ENCODE assay signal across 1 cellular context in genomic region chr2:31812051-31812798, GRCh38.
TF ChIP-seq lines count a peak whose summit lies in the region.

No MANE protein-coding gene starts in this region.

TF ChIP-seq in HepG2, 621 proteins besides CTCF, POLR2A, EP300 and RAD21 (continued from another document and continues in another):
- no peak for TF ChIP-seq ZNF687 (CRISPR knock-in tag; IDR thresholded peaks at IDR 0.05)
- peak; percentile 86 for TF ChIP-seq FOSL1 (CRISPR knock-in tag; IDR thresholded peaks at IDR 0.05; ENCODE audit: borderline replicate concordance)
- TF ChIP-seq CSRNP1 (CRISPR knock-in tag; IDR thresholded peaks at IDR 0.05): no peak; the same call in 1 of the 2 replicates
- TF ChIP-seq ZNF770 (CRISPR knock-in tag; IDR thresholded peaks at IDR 0.05): no peak
- no peak for TF ChIP-seq RARG (CRISPR knock-in tag; IDR thresholded peaks at IDR 0.05; ENCODE audit: low read depth)
- TF ChIP-seq MEF2D (CRISPR knock-in tag; IDR thresholded peaks at IDR 0.05): peak; percentile 26; the same call in 1 of the 2 replicates
- no peak for TF ChIP-seq PAWR (CRISPR knock-in tag; IDR thresholded peaks at IDR 0.05; ENCODE audit: borderline replicate concordance)
- TF ChIP-seq IKZF1 (IDR thresholded peaks at IDR 0.05): no peak
- TF ChIP-seq NR3C1 (CRISPR knock-in tag; IDR thresholded peaks at IDR 0.05): no peak
- no peak for TF ChIP-seq GLI4 (CRISPR knock-in tag; IDR thresholded peaks at IDR 0.05; ENCODE audit: borderline replicate concordance)
- peak; percentile 93 for TF ChIP-seq FOXO1 (CRISPR knock-in tag; IDR thresholded peaks at IDR 0.05)
- no peak for TF ChIP-seq ZNF142 (CRISPR knock-in tag; IDR thresholded peaks at IDR 0.05)
- no peak; the same call in 1 of the 2 replicates for TF ChIP-seq ZNF281 (CRISPR knock-in tag; IDR thresholded peaks at IDR 0.05; ENCODE audit: borderline replicate concordance)
- TF ChIP-seq CREBL2 (CRISPR knock-in tag; IDR thresholded peaks at IDR 0.05; ENCODE audit: borderline replicate concordance): no peak
- TF ChIP-seq REL (CRISPR knock-in tag; conservative IDR thresholded peaks at IDR 0.05): no peak
- no peak for TF ChIP-seq ZNF543 (CRISPR knock-in tag; IDR thresholded peaks at IDR 0.05)
- TF ChIP-seq XBP1 (CRISPR knock-in tag; IDR thresholded peaks at IDR 0.05): no peak
- TF ChIP-seq HNF4G (IDR thresholded peaks at IDR 0.05; ENCODE audit: borderline replicate concordance, low read depth, low read length): no peak
- no peak for TF ChIP-seq HNF4G (CRISPR knock-in tag; IDR thresholded peaks at IDR 0.05; ENCODE audit: borderline replicate concordance, low read depth)
- TF ChIP-seq ZNF605 (CRISPR knock-in tag; IDR thresholded peaks at IDR 0.05): no peak
- peak; percentile 93 for TF ChIP-seq DPF2 (CRISPR knock-in tag; IDR thresholded peaks at IDR 0.05; ENCODE audit: borderline replicate concordance, low read depth)
- TF ChIP-seq ZNF382 (CRISPR knock-in tag; IDR thresholded peaks at IDR 0.05; ENCODE audit: borderline replicate concordance): no peak
- no peak for TF ChIP-seq ZBTB44 (CRISPR knock-in tag; IDR thresholded peaks at IDR 0.05)
- TF ChIP-seq ZNF318 (CRISPR knock-in tag; IDR thresholded peaks at IDR 0.05): peak; percentile 53; the same call in 1 of the 2 replicates
